ENCODE assay signal across 8 cellular contexts in the genomic region with DNA sequence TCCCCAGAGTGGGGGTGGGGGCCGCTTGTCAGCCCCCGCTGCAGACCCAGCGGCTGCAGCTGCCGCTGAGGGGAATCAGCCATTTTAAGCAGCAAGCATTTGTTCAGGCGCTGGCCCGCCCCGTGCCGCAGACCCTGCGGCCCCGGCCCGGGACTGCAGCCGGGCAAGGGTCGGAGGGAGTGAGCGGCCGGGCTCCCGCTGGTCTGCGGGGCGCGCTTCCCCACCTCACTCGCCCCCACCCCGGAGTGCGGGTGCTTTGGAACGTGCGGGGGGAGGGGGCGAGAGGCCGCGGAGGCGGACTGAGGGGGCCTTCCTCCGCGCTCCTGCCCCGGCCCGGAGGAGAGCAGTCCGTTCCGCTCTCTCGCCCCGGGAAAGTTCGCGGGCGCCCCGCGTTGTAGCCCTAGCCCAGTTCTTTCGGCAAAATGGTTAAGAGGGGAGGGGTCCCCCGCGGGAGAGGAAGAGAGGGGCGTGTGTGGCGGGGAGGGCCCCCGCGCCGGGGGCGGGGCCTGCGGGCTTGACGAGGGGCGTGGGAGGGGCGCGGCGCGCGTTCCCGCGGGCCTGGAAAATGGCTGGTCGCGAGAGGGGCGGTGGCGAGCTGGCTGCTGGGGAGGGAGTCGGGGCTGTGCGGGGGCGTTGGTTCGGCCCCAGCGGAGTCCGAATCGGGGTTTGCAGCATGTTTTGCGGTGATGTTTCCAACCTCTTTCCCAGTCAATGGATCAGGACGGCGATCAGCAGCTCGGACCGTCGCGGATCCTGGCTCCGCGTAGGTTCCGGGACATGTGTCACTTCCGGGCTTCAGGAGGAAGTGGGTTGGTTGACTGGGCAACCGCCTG. TPM values are rescaled to one million over a fixed set of nuclear protein-coding genes. Genes with fewer than 3 reads are reported as not detected.
DNase-seq lines count a peak whose midpoint lies in the region; ATAC-seq and TF ChIP-seq lines count a peak whose summit lies in the region.

No MANE protein-coding gene starts in this region.

- TF ChIP-seq CTCF in fibroblast of pulmonary artery (IDR thresholded peaks at IDR 0.05; ENCODE audit: low read length, missing control alignments) = no peak

- H3K4me1 Mint-ChIP-seq in natural killer cell treated with Interleukin-12 subunit alpha and Interleukin-12 subunit beta and Interleukin-15 and Interleukin-18, amount 100 ng/mL, for 72 hours (ENCODE audit: low read depth in 2 of 2) = peaks cover 9 to 13% of the 10 kb centered on the region in 2 donors

- TF ChIP-seq RAD21 in Ishikawa (IDR thresholded peaks at IDR 0.05; ENCODE audit: low read depth) = no peak

- H3K27ac Mint-ChIP-seq in natural killer cell treated with Interleukin-12 subunit alpha and Interleukin-12 subunit beta and Interleukin-15 and Interleukin-18, amount 100 ng/mL, for 72 hours = peak overlapping the region; percentile 80 to 88

- no peaks in the 10 kb centered on the region for H3K27me3 Mint-ChIP-seq in natural killer cell treated with Interleukin-12 subunit alpha and Interleukin-12 subunit beta and Interleukin-15 and Interleukin-18, amount 100 ng/mL, for 72 hours

- TF ChIP-seq EP300 in Ishikawa (IDR thresholded peaks at IDR 0.05; ENCODE audit: borderline replicate concordance) = no peak

- peak; percentile 49 for ATAC-seq in GM21717 (IDR thresholded peaks at IDR 0.05; ENCODE audit: unreplicated experiment)
- ATAC-seq in natural killer cell treated with Interleukin-12 subunit alpha and Interleukin-12 subunit beta and Interleukin-15 and Interleukin-18, amount 100 ng/mL, for 72 hours = peak; percentile 50 to 63

- H3K36me3 Mint-ChIP-seq in natural killer cell treated with Interleukin-12 subunit alpha and Interleukin-12 subunit beta and Interleukin-15 and Interleukin-18, amount 100 ng/mL, for 72 hours = peaks cover 8% of the 10 kb centered on the region

- peak overlapping the region; percentile 89 for H3K4me3 ChIP-seq in fibroblast of pulmonary artery (replicated peaks; ENCODE audit: low read depth, low read length)

- H3K9me3 Mint-ChIP-seq in natural killer cell treated with Interleukin-12 subunit alpha and Interleukin-12 subunit beta and Interleukin-15 and Interleukin-18, amount 100 ng/mL, for 72 hours = no peaks in the 10 kb centered on the region

- DNase-seq in Daoy (ENCODE audit: low read depth) (peak; percentile 83), RKO (ENCODE audit: low spot score) (peak; percentile 91), fibroblast of pulmonary artery (ENCODE audit: low read depth) (peak; percentile 88)
- DNase-seq in activated effector memory CD4-positive, alpha-beta T cell treated with Interleukin-2 at 50 U/mL for 16 hours = peak; percentile 84
- DNase-seq in natural killer cell treated with Interleukin-12 subunit alpha and Interleukin-12 subunit beta and Interleukin-15 and Interleukin-18, amount 100 ng/mL, for 72 hours (ENCODE audit: low spot score) = peak; percentile 87
- DNase-seq in stimulated activated naive CD4-positive, alpha-beta T cell treated with Interleukin-2 at 50 U/mL for 16 hours (lab: John Stamatoyannopoulos, UW) = peak; percentile 83

- peak overlapping the region; percentile 91 for H3K4me3 Mint-ChIP-seq in natural killer cell treated with Interleukin-12 subunit alpha and Interleukin-12 subunit beta and Interleukin-15 and Interleukin-18, amount 100 ng/mL, for 72 hours

TF ChIP-seq in Ishikawa, 13 proteins besides CTCF, POLR2A, EP300 and RAD21:
- TF ChIP-seq TCF12 (IDR thresholded peaks at IDR 0.05; ENCODE audit: low read depth) (peak; percentile 24; the same call in 1 of the 2 replicates), CEBPB (IDR thresholded peaks at IDR 0.05) (no peak), YY1 (IDR thresholded peaks at IDR 0.05; ENCODE audit: low read depth) (peak; percentile 88), FOXM1 (IDR thresholded peaks at IDR 0.05; ENCODE audit: borderline replicate concordance, low read depth) (no peak), TAF1 (IDR thresholded peaks at IDR 0.05; ENCODE audit: low read depth) (no peak; the same call in 1 of the 2 replicates), NFIC (IDR thresholded peaks at IDR 0.05) (peak; percentile 15; the same call in 1 of the 2 replicates), ZBTB7A (IDR thresholded peaks at IDR 0.05; ENCODE audit: low read depth) (peak; percentile 99), CREB1 (IDR thresholded peaks at IDR 0.05; ENCODE audit: low read depth) (peak; percentile 68), EGR1 (IDR thresholded peaks at IDR 0.05) (peak; percentile 83), TEAD4 (IDR thresholded peaks at IDR 0.05) (no peak)
- TF ChIP-seq, protein P1, sequence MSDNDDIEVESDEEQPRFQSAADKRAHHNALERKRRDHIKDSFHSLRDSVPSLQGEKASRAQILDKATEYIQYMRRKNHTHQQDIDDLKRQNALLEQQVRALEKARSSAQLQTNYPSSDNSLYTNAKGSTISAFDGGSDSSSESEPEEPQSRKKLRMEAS (IDR thresholded peaks at IDR 0.05) = no peak
- TF ChIP-seq, protein P2, sequence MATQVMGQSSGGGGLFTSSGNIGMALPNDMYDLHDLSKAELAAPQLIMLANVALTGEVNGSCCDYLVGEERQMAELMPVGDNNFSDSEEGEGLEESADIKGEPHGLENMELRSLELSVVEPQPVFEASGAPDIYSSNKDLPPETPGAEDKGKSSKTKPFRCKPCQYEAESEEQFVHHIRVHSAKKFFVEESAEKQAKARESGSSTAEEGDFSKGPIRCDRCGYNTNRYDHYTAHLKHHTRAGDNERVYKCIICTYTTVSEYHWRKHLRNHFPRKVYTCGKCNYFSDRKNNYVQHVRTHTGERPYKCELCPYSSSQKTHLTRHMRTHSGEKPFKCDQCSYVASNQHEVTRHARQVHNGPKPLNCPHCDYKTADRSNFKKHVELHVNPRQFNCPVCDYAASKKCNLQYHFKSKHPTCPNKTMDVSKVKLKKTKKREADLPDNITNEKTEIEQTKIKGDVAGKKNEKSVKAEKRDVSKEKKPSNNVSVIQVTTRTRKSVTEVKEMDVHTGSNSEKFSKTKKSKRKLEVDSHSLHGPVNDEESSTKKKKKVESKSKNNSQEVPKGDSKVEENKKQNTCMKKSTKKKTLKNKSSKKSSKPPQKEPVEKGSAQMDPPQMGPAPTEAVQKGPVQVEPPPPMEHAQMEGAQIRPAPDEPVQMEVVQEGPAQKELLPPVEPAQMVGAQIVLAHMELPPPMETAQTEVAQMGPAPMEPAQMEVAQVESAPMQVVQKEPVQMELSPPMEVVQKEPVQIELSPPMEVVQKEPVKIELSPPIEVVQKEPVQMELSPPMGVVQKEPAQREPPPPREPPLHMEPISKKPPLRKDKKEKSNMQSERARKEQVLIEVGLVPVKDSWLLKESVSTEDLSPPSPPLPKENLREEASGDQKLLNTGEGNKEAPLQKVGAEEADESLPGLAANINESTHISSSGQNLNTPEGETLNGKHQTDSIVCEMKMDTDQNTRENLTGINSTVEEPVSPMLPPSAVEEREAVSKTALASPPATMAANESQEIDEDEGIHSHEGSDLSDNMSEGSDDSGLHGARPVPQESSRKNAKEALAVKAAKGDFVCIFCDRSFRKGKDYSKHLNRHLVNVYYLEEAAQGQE (IDR thresholded peaks at IDR 0.05; ENCODE audit: low read depth) = no peak
- TF ChIP-seq, protein P3, sequence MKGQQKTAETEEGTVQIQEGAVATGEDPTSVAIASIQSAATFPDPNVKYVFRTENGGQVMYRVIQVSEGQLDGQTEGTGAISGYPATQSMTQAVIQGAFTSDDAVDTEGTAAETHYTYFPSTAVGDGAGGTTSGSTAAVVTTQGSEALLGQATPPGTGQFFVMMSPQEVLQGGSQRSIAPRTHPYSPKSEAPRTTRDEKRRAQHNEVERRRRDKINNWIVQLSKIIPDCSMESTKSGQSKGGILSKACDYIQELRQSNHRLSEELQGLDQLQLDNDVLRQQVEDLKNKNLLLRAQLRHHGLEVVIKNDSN (IDR thresholded peaks at IDR 0.05) = 0 out of 2 replicates have a peak, but pooled peaks have one; percentile 10

RNA-seq across cellular contexts. Expression of a gene that starts 0.9 kb away (rescaled TPM):
- total RNA-seq in Daoy (2014; rRNA removed; shearing (Covaris generic)) = 5.8 and 10.1 TPM in 2 replicates
- 1 to 10 TPM; 6.3 to 7.7 TPM for total RNA-seq in natural killer cell treated with Interleukin-12 subunit alpha and Interleukin-12 subunit beta and Interleukin-15 and Interleukin-18, amount 100 ng/mL, for 72 hours

Comparison
In these comparisons a context has a peak if more than half of its experiments do, and no peak if none do; other contexts are left out.
1. Peak in every context shown above with its lines: DNase-seq, ATAC-seq and H3K4me3 ChIP-seq.